In the genomic region with DNA sequence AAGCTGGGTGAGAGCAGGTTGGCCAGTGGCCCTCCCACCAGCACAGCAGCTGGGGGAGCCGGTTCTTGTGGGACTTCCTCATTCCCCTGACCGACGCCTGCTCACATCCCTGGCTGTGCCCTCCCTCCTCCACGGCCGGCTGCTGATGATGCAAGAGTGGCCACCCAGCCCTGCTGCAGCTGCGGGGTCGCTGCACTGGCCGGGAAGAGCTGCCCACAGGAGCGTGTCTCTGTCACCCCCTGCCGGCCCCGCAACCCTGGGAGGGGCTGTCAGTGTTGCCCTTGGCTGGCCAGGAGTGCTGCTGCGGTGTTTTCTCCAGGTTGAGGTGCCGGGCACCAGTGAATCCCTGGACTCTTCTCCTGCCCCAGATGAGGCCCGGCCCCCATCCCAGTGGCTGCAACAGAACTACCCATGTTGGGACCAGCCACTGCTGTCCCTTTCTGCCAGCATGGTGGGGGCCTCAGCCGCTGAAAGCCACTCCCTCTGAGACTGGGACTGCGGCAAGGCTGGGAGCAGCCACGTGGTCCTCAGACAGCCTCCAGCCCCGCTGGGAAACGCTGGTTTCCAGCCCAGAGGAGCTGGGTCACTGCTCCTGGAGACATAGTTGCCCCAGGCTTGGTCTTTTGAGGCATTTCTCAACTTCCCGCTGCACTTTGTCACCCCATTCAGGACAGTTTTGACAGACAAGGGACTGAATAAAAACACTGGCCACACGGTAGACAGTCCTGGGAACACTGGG, we compare ENCODE assay signal across 8 cellular contexts. TPM values are rescaled to one million over a fixed set of nuclear protein-coding genes. Genes with fewer than 3 reads are reported as not detected.
DNase-seq lines count a peak whose midpoint lies in the region; ATAC-seq and TF ChIP-seq lines count a peak whose summit lies in the region.

No MANE protein-coding gene starts in this region.

- H3K4me3 ChIP-seq in AG04450 (ENCODE audit: low read depth, low read length) (no peak overlapping the region), fibroblast of the aortic adventitia (ENCODE audit: low read depth, low read length) (peak overlapping the region; percentile 9), ovary (no peak overlapping the region)

- H3K9me3 ChIP-seq in AG04450 (ENCODE audit: control insufficient read depth, insufficient read depth, low read length) (peaks cover 12% of the 10 kb centered on the region; the same call in 1 of the 2 replicates), ovary (no peaks in the 10 kb centered on the region)

- no peak for TF ChIP-seq EP300 in ovary (IDR thresholded peaks at IDR 0.05)

- H3K4me1 ChIP-seq in ovary (ENCODE audit: insufficient read depth): no peaks in the 10 kb centered on the region

- no peak for TF ChIP-seq POLR2A in ovary (IDR thresholded peaks at IDR 0.05)

- peak; percentile 75 for DNase-seq in AG04450 (ENCODE audit: low read depth, low spot score)
- DNase-seq in H4 (ENCODE audit: low spot score): peak; percentile 40
- peak; percentile 66 for DNase-seq in SW480 (ENCODE audit: low spot score)
- DNase-seq in fibroblast of the aortic adventitia (ENCODE audit: low read depth): peak; percentile 67
- peak in 3 of 5 donors; percentile 52 to 71 (median 52) for DNase-seq in ovary
- no peak for DNase-seq in COR-L47 (lab: John Stamatoyannopoulos, UW)

- POLR2A ChIA-PET in AG04450 (lab: Yijun Ruan, JAX): interaction anchor here (1.0 to 1.6 kb wide), 2 partner anchors 10 to 46 kb away, joined by 3 to 22 read pairs; a partner anchor contains a TSS

- H3K36me3 ChIP-seq in ovary: no peaks in the 10 kb centered on the region

- WGBS in ovary, 3 donors: 18 to 21% (median 21%) methylated on average over 12 to 21 of the region's 21 CpGs

- CTCF ChIA-PET in AG04450 (lab: Charles Lee): interaction anchor here (1.5 to 1.8 kb wide), 2 partner anchors 10 to 60 kb away, joined by 8 to 9 read pairs; a partner anchor contains a TSS

- peak overlapping the region; percentile 89 for H3K27ac ChIP-seq in AG04450 (ENCODE audit: low read depth, low read length)
- H3K27ac ChIP-seq in ovary: no peak overlapping the region

- H3K27me3 ChIP-seq in AG04450 (ENCODE audit: control insufficient read depth, insufficient read depth, low read length) (no peaks in the 10 kb centered on the region), ovary (no peaks in the 10 kb centered on the region)

- peak; percentile 43 for TF ChIP-seq CTCF in AG04450 (IDR thresholded peaks at IDR 0.05; ENCODE audit: low read depth, low read length)
- TF ChIP-seq CTCF in fibroblast of the aortic adventitia (IDR thresholded peaks at IDR 0.05; ENCODE audit: insufficient read depth, low read length): peak; percentile 16
- TF ChIP-seq CTCF in ovary (IDR thresholded peaks at IDR 0.05): no peak

- no peak for ATAC-seq in HG03520 (IDR thresholded peaks at IDR 0.05; ENCODE audit: unreplicated experiment)
- ATAC-seq in HG03354 (IDR thresholded peaks at IDR 0.05; ENCODE audit: poor library complexity, severe bottlenecking, unreplicated experiment): no peak

- intact Hi-C loops in ovary (cut with DNase I): no loop called here

RNA-seq across cellular contexts. Expression of a gene that starts 0.7 kb away (rescaled TPM):
- 0.63 and 0.93 TPM in 2 replicates for polyA plus RNA-seq in AG04450 (2011; rRNA removed)
- polyA minus RNA-seq in AG04450 (2011; rRNA and poly(A)+ RNA removed): 0.51 and 0.87 TPM in 2 replicates
- 0.17 and 0.18 TPM in 2 replicates for total RNA-seq in H4 (2014; rRNA removed; shearing (Covaris generic))
- total RNA-seq in fibroblast of the aortic adventitia (ENCODE audit: low replicate concordance): 1.1 and 1.4 TPM in 2 replicates
- total RNA-seq in ovary: 1 to 10 TPM in 4 of 7 donors, under 1 TPM in 3; 0.48 to 3.5 (median 1.3) TPM
- polyA plus RNA-seq in ovary: under 1 TPM in 1 of 2 donors, not detected in 1; 0.61 TPM

RNA-seq across cellular contexts. Expression of a gene that starts 9.2 kb away (rescaled TPM):
- polyA plus RNA-seq in AG04450 (2011; rRNA removed): 3.7 and 4.7 TPM in 2 replicates
- 0.74 and 0.96 TPM in 2 replicates for polyA minus RNA-seq in AG04450 (2011; rRNA and poly(A)+ RNA removed)
- total RNA-seq in H4 (2014; rRNA removed; shearing (Covaris generic)): 26.5 and 39.6 TPM in 2 replicates
- total RNA-seq in fibroblast of the aortic adventitia (ENCODE audit: low replicate concordance): 5.2 and 6.1 TPM in 2 replicates
- 10 to 100 TPM; 14.4 to 33.3 (median 24.2) TPM for total RNA-seq in ovary
- 10 to 100 TPM in 1 of 2 donors, 1 to 10 TPM in 1; 1.8 to 10.3 TPM for polyA plus RNA-seq in ovary

RNA-seq across cellular contexts. Expression of a gene that starts 27.2 kb away (rescaled TPM):
- polyA plus RNA-seq in AG04450 (2011; rRNA removed) (2.2 and 2.4 TPM in 2 replicates), ovary (1 to 10 TPM; 3.7 to 7.3 TPM)
- 3.4 and 5.4 TPM in 2 replicates for polyA minus RNA-seq in AG04450 (2011; rRNA and poly(A)+ RNA removed)
- 2.8 and 5.6 TPM in 2 replicates for total RNA-seq in H4 (2014; rRNA removed; shearing (Covaris generic))
- total RNA-seq in fibroblast of the aortic adventitia (ENCODE audit: low replicate concordance) (12.1 and 17.7 TPM in 2 replicates), ovary (1 to 10 TPM; 5.4 to 9.6 (median 8.9) TPM)

RNA-seq across cellular contexts. Expression of a gene that starts 37.7 kb away (rescaled TPM):
- polyA plus RNA-seq in AG04450 (2011; rRNA removed) (31.5 and 33.8 TPM in 2 replicates), ovary (10 to 100 TPM; 19.3 to 24.5 TPM)
- 15.0 and 21.7 TPM in 2 replicates for polyA minus RNA-seq in AG04450 (2011; rRNA and poly(A)+ RNA removed)
- total RNA-seq in H4 (2014; rRNA removed; shearing (Covaris generic)): 36.5 and 51.3 TPM in 2 replicates
- total RNA-seq in fibroblast of the aortic adventitia (ENCODE audit: low replicate concordance) (20.5 and 36.3 TPM in 2 replicates), ovary (10 to 100 TPM; 21.3 to 52.5 (median 28.9) TPM)

RNA-seq across cellular contexts. Expression of a gene that starts 37.7 kb away (rescaled TPM):
- polyA plus RNA-seq in AG04450 (2011; rRNA removed) (53.8 and 65.8 TPM in 2 replicates), ovary (10 to 100 TPM; 39.6 to 82.4 TPM)
- 33.4 and 33.7 TPM in 2 replicates for polyA minus RNA-seq in AG04450 (2011; rRNA and poly(A)+ RNA removed)
- 44.4 and 64.2 TPM in 2 replicates for total RNA-seq in H4 (2014; rRNA removed; shearing (Covaris generic))
- total RNA-seq in fibroblast of the aortic adventitia (ENCODE audit: low replicate concordance) (36.7 and 48.4 TPM in 2 replicates), ovary (10 to 100 TPM; 18.7 to 46.0 (median 40.1) TPM)

Comparison
In these comparisons a context has a peak if more than half of its experiments do, and no peak if none do; other contexts are left out.
1. CTCF ChIP-seq: peak in AG04450 (single experiment) and fibroblast of the aortic adventitia (single experiment); none in ovary (0 of 3).